Comparison of ENCODE assay signal across 12 cellular contexts in the genomic region with DNA sequence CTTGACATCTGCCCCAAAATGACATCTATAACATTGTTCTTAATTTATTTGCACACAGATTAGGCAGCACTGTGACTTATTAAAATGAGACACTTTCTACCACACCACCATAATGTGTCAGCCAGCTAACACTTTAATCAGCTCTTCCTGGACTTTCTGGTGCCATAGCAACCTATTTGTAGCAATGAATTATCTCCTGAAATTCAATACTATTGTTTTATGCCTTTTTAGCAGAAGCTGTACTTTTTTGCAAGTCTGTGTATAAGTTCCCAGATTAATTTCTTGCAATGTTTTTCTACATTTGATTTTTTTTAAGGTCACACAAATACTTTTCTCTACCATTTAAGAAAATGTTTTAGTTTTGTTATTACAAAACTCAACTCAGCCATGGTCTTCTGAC.
DNase-seq lines count a peak whose midpoint lies in the region; ATAC-seq, FAIRE-seq and TF ChIP-seq lines count a peak whose summit lies in the region.
"Had no signal": no experiment of that assay in that cellular context is flagged by ENCODE, and none has a peak within 500 bp of the region (broad histone marks: within the 10 kb centered on the region; RNA-seq: fewer than 3 reads in every experiment).

No MANE protein-coding gene starts in this region.

- peak; percentile 20 for DNase-seq in GM23248
- DNase-seq in left kidney (ENCODE audit: low read depth, low spot score) = peak; percentile 54
- DNase-seq in retina = no peak
- no peak for DNase-seq in kidney
- DNase-seq in GM10266 (ENCODE audit: extremely low spot score) = no peak
- DNase-seq in lower leg skin (ENCODE audit: low spot score in 2 of 2) = no peak
- DNase-seq: activated CD4-positive, CD25-positive, alpha-beta regulatory T cell; Caco-2; left colon had no signal

- H3K9ac ChIP-seq in GM23248 = no peak overlapping the region
- H3K9ac ChIP-seq in kidney (ENCODE audit: low read length in 2 of 2) = no peak overlapping the region

- H3K4me2 ChIP-seq in GM23248 (ENCODE audit: unreplicated experiment) = no peak overlapping the region

- no peak for TF ChIP-seq CTCF in kidney (IDR thresholded peaks at IDR 0.05; ENCODE audit: borderline replicate concordance, extremely low read depth, insufficient read depth)
- TF ChIP-seq CTCF in GM10266 (IDR thresholded peaks at IDR 0.05; ENCODE audit: control insufficient read depth, insufficient read depth, low read depth, missing control alignments) = no peak
- TF ChIP-seq CTCF in lower leg skin (IDR thresholded peaks at IDR 0.05) = no peak

- H3K9me2 ChIP-seq in GM23248 (ENCODE audit: insufficient read depth) = no peaks in the 10 kb centered on the region

- H3F3A ChIP-seq in GM23248 (ENCODE audit: insufficient read depth) = no peaks in the 10 kb centered on the region

- H3K9me3 ChIP-seq in GM23248 (ENCODE audit: low read depth) (no peaks in the 10 kb centered on the region), kidney (ENCODE audit: control insufficient read depth in 1 of 2, low read length in 2 of 2) (no peaks in the 10 kb centered on the region)
- H3K9me3 ChIP-seq: Caco-2 had no signal

- H3K36me3 ChIP-seq in ACC112 (ENCODE audit: insufficient read depth, low read length) (no peaks in the 10 kb centered on the region), GM23248 (ENCODE audit: low read depth) (peaks cover 9% of the 10 kb centered on the region; the same call in 1 of the 2 replicates), kidney (ENCODE audit: control insufficient read depth in 1 of 2, insufficient read depth in 2 of 2, low read length in 2 of 2) (peaks cover 9 to 10% of the 10 kb centered on the region in 2 donors)

- H3K4me1 ChIP-seq in ACC112 (ENCODE audit: control insufficient read depth, insufficient read depth, low read length, unreplicated experiment) (peaks cover 19% of the 10 kb centered on the region), GM23248 (ENCODE audit: insufficient read depth) (no peaks in the 10 kb centered on the region), kidney (ENCODE audit: control insufficient read depth in 1 of 2, insufficient read depth in 1 of 2, low read depth in 1 of 2, low read length in 2 of 2) (no peaks in the 10 kb centered on the region)
- H3K4me1 ChIP-seq: Caco-2 had no signal

- H3K27ac ChIP-seq in ACC112 (ENCODE audit: low read depth, low read length) (peak overlapping the region; percentile 48), GM23248 (no peak overlapping the region), kidney (ENCODE audit: low read depth in 2 of 2, low read length in 2 of 2) (no peak overlapping the region)

- H3K4me3 Mint-ChIP-seq in activated T-helper 17 cell treated with anti-CD3 and anti-CD28 coated beads, Interleukin-2, amount 50 U/mL, for 72 hours = peak overlapping the region; percentile 54

- peaks cover 88% of the 10 kb centered on the region for H3K36me3 Mint-ChIP-seq in activated T-helper 17 cell treated with anti-CD3 and anti-CD28 coated beads, Interleukin-2, amount 50 U/mL, for 72 hours (ENCODE audit: low read depth)

- in situ Hi-C loops in GM23248 (cut with MboI) = no loop called here

- H3K79me2 ChIP-seq in ACC112 (ENCODE audit: control insufficient read depth, insufficient read depth, low read length, unreplicated experiment) = no peaks in the 10 kb centered on the region
- H3K79me2 ChIP-seq in GM23248 (ENCODE audit: insufficient read depth) = no peaks in the 10 kb centered on the region

- no peaks in the 10 kb centered on the region for H3K9me3 Mint-ChIP-seq in activated T-helper 17 cell treated with anti-CD3 and anti-CD28 coated beads, Interleukin-2, amount 50 U/mL, for 72 hours

- H3K4me1 Mint-ChIP-seq in activated T-helper 17 cell treated with anti-CD3 and anti-CD28 coated beads, Interleukin-2, amount 50 U/mL, for 72 hours = peaks cover 5% of the 10 kb centered on the region

- FAIRE-seq in kidney (lab: Jason Lieb, UNC) = no peak

- no peak for TF ChIP-seq POLR2A in lower leg skin (IDR thresholded peaks at IDR 0.05)

- no peaks in the 10 kb centered on the region for H4K20me1 ChIP-seq in GM23248 (ENCODE audit: insufficient read depth)

- intact Hi-C loops in kidney (cut with DNase I) (no loop called here), lower leg skin (cut with DNase I; ENCODE audit: low total_unique reads) (no loop called here)

- H3K27ac Mint-ChIP-seq in activated T-helper 17 cell treated with anti-CD3 and anti-CD28 coated beads, Interleukin-2, amount 50 U/mL, for 72 hours = peak overlapping the region; percentile 84
- H3K27ac Mint-ChIP-seq: progenitor cell of endocrine pancreas had no signal

- no peak for ATAC-seq in activated T-helper 17 cell treated with anti-CD3 and anti-CD28 coated beads, Interleukin-2, amount 50 U/mL, for 72 hours (replicated peaks)
- ATAC-seq: left colon had no signal

- H2AFZ ChIP-seq in ACC112 (ENCODE audit: low read length, unreplicated experiment) (no peak overlapping the region), GM23248 (no peak overlapping the region)

- H3K4me3 ChIP-seq in ACC112 (ENCODE audit: low read depth, low read length) = no peak overlapping the region
- H3K4me3 ChIP-seq in GM23248 = no peak overlapping the region
- no peak overlapping the region for H3K4me3 ChIP-seq in kidney (ENCODE audit: low read length in 2 of 2)
- H3K4me3 ChIP-seq in lower leg skin (ENCODE audit: low read depth, poor library complexity, severe bottlenecking) = no peak overlapping the region

- no peaks in the 10 kb centered on the region for H3K27me3 Mint-ChIP-seq in activated T-helper 17 cell treated with anti-CD3 and anti-CD28 coated beads, Interleukin-2, amount 50 U/mL, for 72 hours
- H3K27me3 Mint-ChIP-seq: progenitor cell of endocrine pancreas had no signal

- H3K27me3 ChIP-seq in ACC112 (ENCODE audit: insufficient read depth, low read length) (no peaks in the 10 kb centered on the region), GM23248 (replicated peaks; ENCODE audit: insufficient read depth) (no peaks in the 10 kb centered on the region)

Comparison
In these comparisons a context has a peak if more than half of its experiments do, and no peak if none do; other contexts are left out.
1. DNase-seq: peak in GM23248 (single experiment) and left kidney (single experiment); none in retina (single experiment), kidney (single experiment), GM10266 (single experiment) and lower leg skin (0 of 2).